In the genomic region with DNA sequence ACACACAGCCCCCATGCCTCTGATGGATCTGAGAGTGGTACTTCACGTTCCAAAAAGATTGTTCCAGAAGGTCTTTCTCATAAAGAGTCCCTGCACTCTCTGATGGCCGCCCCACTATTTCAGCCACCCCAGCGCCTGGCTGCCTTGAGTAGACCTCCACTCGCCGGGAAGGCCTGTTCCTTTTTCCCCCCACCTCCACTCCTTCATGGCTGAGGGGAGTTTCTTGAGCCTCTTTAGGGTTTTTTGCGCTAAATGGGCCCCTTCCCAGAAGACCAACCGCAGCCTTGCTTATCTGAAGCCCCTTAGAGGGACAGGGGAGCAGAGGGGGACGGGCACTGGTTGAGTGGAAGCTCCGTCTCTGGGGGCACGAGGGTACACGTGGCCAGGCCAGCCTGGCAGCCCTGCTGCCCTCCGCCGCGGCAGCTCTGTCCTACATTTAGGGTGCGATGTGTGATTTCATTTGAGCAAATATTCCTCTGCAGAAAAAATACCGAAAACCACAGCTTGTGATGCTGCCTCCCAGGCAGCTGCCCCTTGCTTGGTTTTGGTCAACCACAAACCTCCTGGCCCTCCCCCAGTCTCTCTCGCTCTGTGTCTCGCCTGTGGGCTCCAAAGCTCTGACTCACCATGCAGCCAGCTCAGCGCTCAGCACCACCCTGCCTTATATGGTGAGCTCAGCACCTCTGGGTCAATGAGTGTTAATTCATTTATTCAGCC, we compare ENCODE assay signal across 8 cellular contexts.
DNase-seq lines count a peak whose midpoint lies in the region; ATAC-seq and TF ChIP-seq lines count a peak whose summit lies in the region.

No MANE protein-coding gene starts in this region.

- H3K36me3 ChIP-seq in NT2/D1 (ENCODE audit: insufficient read depth, insufficient read length, low read length) (peaks cover 41% of the 10 kb centered on the region), esophagus muscularis mucosa (peaks cover 0 to 13% (median 2%) of the 10 kb centered on the region in 4 donors), neural progenitor cell (no peaks in the 10 kb centered on the region), tibial artery (no peaks in the 10 kb centered on the region)

- TF ChIP-seq EP300 in esophagus muscularis mucosa (IDR thresholded peaks at IDR 0.05) = no peak

- peaks cover 4% of the 10 kb centered on the region for H3K79me2 ChIP-seq in neural progenitor cell (ENCODE audit: low read depth)

- TF ChIP-seq CTCF in esophagus muscularis mucosa (IDR thresholded peaks at IDR 0.05) (no peak), neural progenitor cell (IDR thresholded peaks at IDR 0.05) (no peak), tibial artery (IDR thresholded peaks at IDR 0.05) (no peak)

- ATAC-seq in GM18868 (IDR thresholded peaks at IDR 0.05; ENCODE audit: unreplicated experiment) (peak; percentile 100), HG03039 (IDR thresholded peaks at IDR 0.05; ENCODE audit: unreplicated experiment) (peak; percentile 99)

- H3K4me3 ChIP-seq in NT2/D1 (ENCODE audit: insufficient read length, low read depth) (no peak overlapping the region), esophagus muscularis mucosa (no peak overlapping the region), neural progenitor cell (no peak overlapping the region), tibial artery (no peak overlapping the region)

- no peak for TF ChIP-seq POLR2A in esophagus muscularis mucosa (IDR thresholded peaks at IDR 0.05; ENCODE audit: low read depth)

- no peaks in the 10 kb centered on the region for H3K9me3 Mint-ChIP-seq in neural progenitor cell

- intact Hi-C loops in esophagus muscularis mucosa (cut with DNase I) (no loop called here), tibial artery (cut with DNase I; ENCODE audit: low total_unique reads) (no loop called here)

- DNase-seq in NT2/D1 (ENCODE audit: low read depth, low spot score) (peak; percentile 91), activated T-cell treated with anti-CD3 and anti-CD28 coated beads for 24 hours (ENCODE audit: low read depth) (peak; percentile 81), esophagus muscularis mucosa (ENCODE audit: extremely low spot score) (peak; percentile 96), neural progenitor cell (ENCODE audit: low spot score) (peak; percentile 58), tibial artery (peak; percentile 86 to 93), NCI-H748 treated with DMSO at 0.1 percent for 48 hours (lab: John Stamatoyannopoulos, UW) (no peak)

- H2AFZ ChIP-seq in neural progenitor cell (replicated peaks) = no peak overlapping the region

- H3K36me3 Mint-ChIP-seq in neural progenitor cell = peaks cover 11% of the 10 kb centered on the region

- peak overlapping the region; percentile 27 for H3K4me3 Mint-ChIP-seq in neural progenitor cell

- H3K4me2 ChIP-seq in neural progenitor cell = peak overlapping the region; percentile 50

- H3K9me3 ChIP-seq in NT2/D1 (ENCODE audit: insufficient read depth, low read length) (no peaks in the 10 kb centered on the region), esophagus muscularis mucosa (no peaks in the 10 kb centered on the region), neural progenitor cell (ENCODE audit: low read depth) (no peaks in the 10 kb centered on the region), tibial artery (no peaks in the 10 kb centered on the region)

- peaks cover 72% of the 10 kb centered on the region for H3K4me1 ChIP-seq in NT2/D1 (ENCODE audit: insufficient read depth, insufficient read length)
- peaks cover 45 to 99% (median 96%) of the 10 kb centered on the region in 4 donors for H3K4me1 ChIP-seq in esophagus muscularis mucosa
- H3K4me1 ChIP-seq in neural progenitor cell = peaks cover 82% of the 10 kb centered on the region
- peaks cover 0 to 48% (median 31%) of the 10 kb centered on the region in 4 donors for H3K4me1 ChIP-seq in tibial artery

- no peaks in the 10 kb centered on the region for H4K20me1 ChIP-seq in neural progenitor cell (ENCODE audit: low read depth)

- H3K9ac ChIP-seq in NT2/D1 (ENCODE audit: insufficient read length, low read depth) (peak overlapping the region; percentile 78), neural progenitor cell (no peak overlapping the region)

- H3K27me3 ChIP-seq in NT2/D1 (ENCODE audit: insufficient read depth, insufficient read length) = no peaks in the 10 kb centered on the region
- no peaks in the 10 kb centered on the region for H3K27me3 ChIP-seq in esophagus muscularis mucosa
- no peaks in the 10 kb centered on the region for H3K27me3 ChIP-seq in neural progenitor cell
- H3K27me3 ChIP-seq in tibial artery = no peaks in the 10 kb centered on the region

- H3K27ac ChIP-seq in esophagus muscularis mucosa (replicated peaks in 1 of 4) = peak overlapping the region; percentile 92 to 96 (median 95)
- H3K27ac ChIP-seq in neural progenitor cell = peak overlapping the region; percentile 99
- peak overlapping the region; percentile 92 for H3K27ac ChIP-seq in tibial artery

- H3F3A ChIP-seq in neural progenitor cell (ENCODE audit: low read depth) = peaks cover 36% of the 10 kb centered on the region

- H3K27me3 Mint-ChIP-seq in neural progenitor cell (ENCODE audit: insufficient read depth, low read depth) = no peaks in the 10 kb centered on the region

- H3K27ac Mint-ChIP-seq in neural progenitor cell = peak overlapping the region; percentile 88

- peaks cover 83% of the 10 kb centered on the region for H3K4me1 Mint-ChIP-seq in neural progenitor cell

- WGBS in esophagus muscularis mucosa = 39% methylated on average over 19 of the region's 19 CpGs
